Comparison of ENCODE assay signal across 23 cellular contexts in the genomic region with DNA sequence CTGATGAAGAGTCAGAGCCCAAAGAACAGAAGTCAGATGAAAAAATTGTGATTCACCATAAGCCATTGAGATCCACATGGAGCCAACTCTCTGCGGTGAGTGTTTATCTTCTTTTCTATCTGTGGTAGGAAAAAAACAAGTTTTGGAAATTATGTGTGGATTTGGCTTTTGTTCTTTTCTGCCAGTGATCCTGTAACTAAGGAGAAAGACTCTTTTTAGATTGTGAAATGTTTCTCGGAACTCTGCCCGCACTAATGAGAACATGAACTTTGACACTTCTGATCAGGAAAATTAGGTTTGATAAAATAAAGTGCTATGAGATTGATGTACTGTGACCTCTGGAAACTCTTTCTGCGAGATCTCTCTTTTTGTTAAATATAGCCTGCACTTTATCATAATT.
"Had no signal": no experiment of that assay in that cellular context is flagged by ENCODE, and none has a peak within 500 bp of the region (broad histone marks: within the 10 kb centered on the region; RNA-seq: fewer than 3 reads in every experiment).

No MANE protein-coding gene starts in this region.

- H3K9me3 ChIP-seq: mucosa of descending colon, ovary had no signal

- H3K4me3 Mint-ChIP-seq: activated T-cell treated with anti-CD3 and anti-CD28 coated beads, Interleukin-2, amount 50 U/mL, for 72 hours; memory B cell; naive thymus-derived CD4-positive, alpha-beta T cell; neural progenitor cell; stimulated activated naive CD8-positive, alpha-beta T cell treated with anti-CD3 and anti-CD28 coated beads, Interleukin-15, amount 100 ng/mL, for 72 hours; type B pancreatic cell had no signal

- H3K27me3 Mint-ChIP-seq: type B pancreatic cell had no signal

- H2AFZ ChIP-seq: neural progenitor cell had no signal

- DNase-seq: activated CD4-positive, alpha-beta T cell treated with anti-CD3 and anti-CD28 coated beads for 1 hour; activated CD4-positive, alpha-beta T cell treated with anti-CD3 and anti-CD28 coated beads, Interleukin-2, amount 50 U/mL, for 4 hours; activated effector memory CD4-positive, alpha-beta T cell treated with anti-CD3 and anti-CD28 coated beads, Interleukin-2, amount 50 U/mL, for 16 hours; activated naive CD4-positive, alpha-beta T cell treated with anti-CD3 and anti-CD28 coated beads, Interleukin-2, amount 50 U/mL, for 16 hours; activated T-cell treated with anti-CD3 and anti-CD28 coated beads, Interleukin-2, amount 50 U/mL, for 72 hours; cerebellar nuclear complex; cortex of kidney; effector CD8-positive, alpha-beta T cell; foreskin melanocyte; kidney glomerular epithelial cell; left ventricle myocardium superior; mucosa of descending colon; naive thymus-derived CD4-positive, alpha-beta T cell; ovary; stimulated activated CD4-positive, alpha-beta T cell treated with anti-CD3 and anti-CD28 coated beads, Interleukin-2, amount 100 ng/mL, for 24 hours; stimulated activated naive CD8-positive, alpha-beta T cell treated with anti-CD3 and anti-CD28 coated beads, Interleukin-15, amount 100 ng/mL, for 72 hours; T-helper 2 cell had no signal

- H3K4me1 Mint-ChIP-seq: memory B cell; naive thymus-derived CD4-positive, alpha-beta T cell; stimulated activated naive CD8-positive, alpha-beta T cell treated with anti-CD3 and anti-CD28 coated beads, Interleukin-15, amount 100 ng/mL, for 72 hours had no signal

- H3K36me3 Mint-ChIP-seq: memory B cell; naive thymus-derived CD4-positive, alpha-beta T cell had no signal

- H3K4me2 ChIP-seq: neural progenitor cell had no signal

- FAIRE-seq: bronchial epithelial cell had no signal

- H3K27me3 ChIP-seq: neural progenitor cell, ovary had no signal

- H3K9ac ChIP-seq: neural progenitor cell had no signal

- H3K9me3 Mint-ChIP-seq: activated T-cell treated with anti-CD3 and anti-CD28 coated beads, Interleukin-2, amount 50 U/mL, for 72 hours; memory B cell; naive thymus-derived CD4-positive, alpha-beta T cell; neural progenitor cell; stimulated activated naive CD8-positive, alpha-beta T cell treated with anti-CD3 and anti-CD28 coated beads, Interleukin-15, amount 100 ng/mL, for 72 hours; type B pancreatic cell had no signal

- H3K27ac Mint-ChIP-seq: activated T-cell treated with anti-CD3 and anti-CD28 coated beads, Interleukin-2, amount 50 U/mL, for 72 hours; memory B cell; naive thymus-derived CD4-positive, alpha-beta T cell; neural progenitor cell; stimulated activated naive CD8-positive, alpha-beta T cell treated with anti-CD3 and anti-CD28 coated beads, Interleukin-15, amount 100 ng/mL, for 72 hours; type B pancreatic cell had no signal

- ATAC-seq: activated T-cell treated with anti-CD3 and anti-CD28 coated beads, Interleukin-2, amount 50 U/mL, for 72 hours; esophagus mucosa; left ventricle myocardium superior; mucosa of descending colon; naive thymus-derived CD4-positive, alpha-beta T cell; stimulated activated naive CD8-positive, alpha-beta T cell treated with anti-CD3 and anti-CD28 coated beads, Interleukin-15, amount 100 ng/mL, for 72 hours had no signal

- H3K27ac ChIP-seq: neural progenitor cell, ovary, VCaP had no signal

- H3K36me3 ChIP-seq: neural progenitor cell, ovary had no signal

- H3K4me3 ChIP-seq: mucosa of descending colon, neural progenitor cell, ovary had no signal
